10 cellular contexts compared by ENCODE assay signal in the genomic region with DNA sequence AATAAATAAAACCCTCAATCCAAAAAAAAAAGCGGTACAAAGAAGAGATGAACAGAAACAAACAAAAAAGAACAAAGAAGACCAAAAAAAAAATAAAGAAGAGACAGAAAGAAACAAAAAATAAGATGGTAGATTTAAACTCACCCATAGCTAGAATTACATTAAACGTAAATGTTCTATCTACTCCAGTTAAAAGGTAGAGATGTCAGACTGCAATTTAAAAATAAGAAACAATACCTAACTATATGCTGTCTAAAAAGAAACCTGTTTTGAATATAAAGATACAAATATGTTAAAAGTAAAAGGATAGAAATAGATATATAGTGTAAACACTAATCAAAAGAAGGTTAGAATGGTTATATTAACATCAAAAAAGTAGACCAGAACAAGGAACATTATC.
"Had no signal": no experiment of that assay in that cellular context is flagged by ENCODE, and none has a peak within 500 bp of the region (broad histone marks: within the 10 kb centered on the region; RNA-seq: fewer than 3 reads in every experiment).

No MANE protein-coding gene starts in this region.

- ATAC-seq: GM23338, HepG2 had no signal

- H3K9me3 ChIP-seq: HAP-1 had no signal

- H3K4me1 Mint-ChIP-seq: GM23338 had no signal

- H3K36me3 ChIP-seq: HAP-1 had no signal

- H3K4me3 Mint-ChIP-seq: GM23338, HFFc6, IgD-negative memory B cell had no signal

- H3K4me3 ChIP-seq: GM23338, HAP-1 had no signal

- H3K27ac Mint-ChIP-seq: GM23338, HFFc6, IgD-negative memory B cell had no signal

- FAIRE-seq: H1, H54, HepG2 had no signal

- DNase-seq: HFFc6, Kasumi-1, KG1 had no signal

- H3K4me1 ChIP-seq: HAP-1 had no signal

- H3K27ac ChIP-seq: HL-60 had no signal

- H3K4me2 ChIP-seq: GM23338 had no signal

- H2AFZ ChIP-seq: GM23338 had no signal

- H3K27me3 Mint-ChIP-seq: IgD-negative memory B cell had no signal
